In the genomic region with DNA sequence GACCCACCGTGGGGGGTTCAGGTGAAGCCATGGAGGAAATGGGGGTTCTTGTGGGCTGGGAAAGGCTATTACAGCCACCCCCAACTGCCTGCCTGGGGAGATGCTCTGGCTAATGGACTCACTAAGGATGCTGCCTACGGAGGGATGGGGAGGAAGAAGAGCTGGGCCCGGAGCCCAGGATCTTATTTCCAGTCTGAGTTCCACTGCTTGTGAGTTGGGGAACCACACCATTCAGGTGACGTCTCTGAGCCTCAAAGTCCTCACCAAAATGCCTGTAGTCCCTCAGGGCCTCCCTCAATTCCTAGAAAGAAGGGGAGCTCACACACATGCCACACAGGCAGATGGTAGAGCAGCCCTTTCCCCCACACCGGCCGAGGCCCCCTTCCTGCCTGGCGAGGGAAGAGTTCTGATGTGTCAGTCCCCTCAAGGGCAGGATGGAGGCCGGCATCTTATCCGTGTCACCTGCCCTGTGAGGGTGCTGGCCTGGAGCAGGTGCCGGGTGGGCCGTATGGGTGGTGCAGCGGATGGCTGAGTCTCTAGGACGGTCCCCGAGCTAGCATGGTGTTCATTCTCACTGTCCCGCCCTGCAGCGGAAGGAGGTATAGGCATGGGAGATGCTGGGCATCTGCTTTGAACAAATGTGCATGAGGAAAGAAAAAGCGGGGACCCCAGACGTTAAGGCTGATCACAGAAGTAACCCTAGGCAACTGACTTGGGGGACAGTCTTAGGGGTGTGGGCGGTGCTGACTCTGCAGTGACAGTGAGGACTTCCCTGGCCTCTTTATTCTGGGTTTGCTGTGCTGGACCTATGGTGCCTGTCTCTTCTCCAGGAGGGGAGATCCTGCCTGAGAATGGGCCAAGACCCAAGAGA, we compare ENCODE assay signal across 28 cellular contexts. TPM values are rescaled to one million over a fixed set of nuclear protein-coding genes. Genes with fewer than 3 reads are reported as not detected.
DNase-seq lines count a peak whose midpoint lies in the region; ATAC-seq and TF ChIP-seq lines count a peak whose summit lies in the region.
"Had no signal": no experiment of that assay in that cellular context is flagged by ENCODE, and none has a peak within 500 bp of the region (broad histone marks: within the 10 kb centered on the region; RNA-seq: fewer than 3 reads in every experiment).

No MANE protein-coding gene starts in this region.

- H3K9me3 Mint-ChIP-seq in WTC11 (no peaks in the 10 kb centered on the region), nephron (no peaks in the 10 kb centered on the region), CD14-positive monocyte (peaks cover 0 to 3% (median 0%) of the 10 kb centered on the region in 7 donors)
- H3K9me3 Mint-ChIP-seq: activated naive CD4-positive, alpha-beta T cell treated with anti-CD3 and anti-CD28 coated beads, Interleukin-2, amount 50 U/mL, for 72 hours; activated T-helper 1 cell treated with anti-CD3 and anti-CD28 coated beads, Interleukin-12 subunit alpha, Interleukin-12 subunit beta, Interleukin-2, Interleukin-4 antibody, amounts not matched to agents 30 ng/mL and 10 ng/mL and 1 ng/mL, durations not matched to agents 14 hours and 24 hours and 36 hours; dendritic cell treated with granulocyte-macrophage colony-stimulating factor and Interleukin-4, amounts not matched to agents 40 ng/mL and 50 ng/mL, for 4 days; stimulated activated naive CD8-positive, alpha-beta T cell treated with anti-CD3 and anti-CD28 coated beads, Interleukin-15, Interleukin-2, amounts not matched to agents 100 ng/mL and 50 ng/mL, for 24 hours had no signal

- no peaks in the 10 kb centered on the region for H3K36me3 Mint-ChIP-seq in WTC11
- H3K36me3 Mint-ChIP-seq in nephron (ENCODE audit: low read depth), result no peaks in the 10 kb centered on the region
- H3K36me3 Mint-ChIP-seq in CD14-positive monocyte, result no peaks in the 10 kb centered on the region
- H3K36me3 Mint-ChIP-seq: activated naive CD4-positive, alpha-beta T cell treated with anti-CD3 and anti-CD28 coated beads, Interleukin-2, amount 50 U/mL, for 72 hours had no signal

- H3K27ac Mint-ChIP-seq in WTC11, result peak overlapping the region; percentile 53; the same call in 1 of the 2 replicates
- H3K27ac Mint-ChIP-seq in nephron, result peak overlapping the region in 2 of 3 experiments; percentile 75 to 88
- no peak overlapping the region for H3K27ac Mint-ChIP-seq in CD14-positive monocyte
- H3K27ac Mint-ChIP-seq: activated T-helper 1 cell treated with anti-CD3 and anti-CD28 coated beads, Interleukin-12 subunit alpha, Interleukin-12 subunit beta, Interleukin-2, Interleukin-4 antibody, amounts not matched to agents 30 ng/mL and 10 ng/mL and 1 ng/mL, durations not matched to agents 14 hours and 24 hours and 36 hours; dendritic cell treated with granulocyte-macrophage colony-stimulating factor and Interleukin-4, amounts not matched to agents 40 ng/mL and 50 ng/mL, for 4 days; stimulated activated naive CD8-positive, alpha-beta T cell treated with anti-CD3 and anti-CD28 coated beads, Interleukin-15, Interleukin-2, amounts not matched to agents 100 ng/mL and 50 ng/mL, for 24 hours had no signal

- ATAC-seq in WTC11, result no peak
- no peak for ATAC-seq in HG02852 (IDR thresholded peaks at IDR 0.05; ENCODE audit: unreplicated experiment)
- ATAC-seq: activated naive CD4-positive, alpha-beta T cell treated with anti-CD3 and anti-CD28 coated beads, Interleukin-2, amount 50 U/mL, for 72 hours; psoas muscle had no signal

- 75% methylated on average over 13 of the region's 19 CpGs for WGBS in esophagus muscularis mucosa
- WGBS in transverse colon (ENCODE audit: low coverage in 1 of 2), 2 donors, result 87 to 100% methylated on average over 1 to 19 of the region's 19 CpGs
- WGBS in esophagus squamous epithelium, 2 donors, result 79 to 81% methylated on average over 6 to 10 of the region's 19 CpGs

- H3K9me3 ChIP-seq in esophagus muscularis mucosa (no peaks in the 10 kb centered on the region), transverse colon (no peaks in the 10 kb centered on the region), esophagus squamous epithelium (no peaks in the 10 kb centered on the region)
- H3K9me3 ChIP-seq: BLaER1, psoas muscle, SJSA1, tibial artery had no signal

- H3K27me3 ChIP-seq in esophagus muscularis mucosa (peaks cover 0 to 5% (median 0%) of the 10 kb centered on the region in 4 donors), transverse colon (peaks cover 10% of the 10 kb centered on the region), esophagus squamous epithelium (peaks cover 0 to 18% (median 0%) of the 10 kb centered on the region in 4 donors)
- H3K27me3 ChIP-seq: BLaER1, cardiac muscle cell, SJSA1 had no signal

- TF ChIP-seq CTCF in WTC11 (IDR thresholded peaks at IDR 0.05) (no peak), esophagus muscularis mucosa (IDR thresholded peaks at IDR 0.05) (no peak), nephron (IDR thresholded peaks at IDR 0.05; ENCODE audit: unreplicated experiment in 3 of 3) (no peak), transverse colon (IDR thresholded peaks at IDR 0.05) (no peak), CD14-positive monocyte (IDR thresholded peaks at IDR 0.05) (no peak), esophagus squamous epithelium (IDR thresholded peaks at IDR 0.05) (no peak)

- CTCF ChIA-PET in WTC11 (lab: Charles Lee), result interaction anchor here (1.5 kb wide), 1 partner anchor 47 kb away, joined by 6 read pairs; no protein-coding TSS in a partner anchor

- DNase-seq in WTC11 (ENCODE audit: low spot score), result peak; percentile 7
- no peak for DNase-seq in esophagus muscularis mucosa (ENCODE audit: extremely low spot score)
- DNase-seq in transverse colon, result peak; percentile 5
- DNase-seq in CD14-positive monocyte (ENCODE audit: low spot score), result no peak
- no peak for DNase-seq in esophagus squamous epithelium (lab: John Stamatoyannopoulos, UW)
- DNase-seq in occipital lobe (lab: John Stamatoyannopoulos, UW), result no peak
- DNase-seq: activated CD4-positive, alpha-beta T cell treated with anti-CD3 and anti-CD28 coated beads, Interleukin-2, amount 50 U/mL, for 4 hours; GDM1; NCI-H187 treated with DMSO at 0.1 percent for 48 hours; NCI-H526 treated with DMSO at 0.1 percent for 48 hours; T-helper 1 cell had no signal

- H3K4me3 ChIP-seq in esophagus muscularis mucosa (no peak overlapping the region), transverse colon (no peak overlapping the region), esophagus squamous epithelium (no peak overlapping the region)
- H3K4me3 ChIP-seq: BLaER1, cardiac muscle cell, psoas muscle, SJSA1, tibial artery had no signal

- H3K36me3 ChIP-seq in esophagus muscularis mucosa, result no peaks in the 10 kb centered on the region
- H3K36me3 ChIP-seq in transverse colon, result no peaks in the 10 kb centered on the region
- H3K36me3 ChIP-seq in esophagus squamous epithelium, result no peaks in the 10 kb centered on the region
- H3K36me3 ChIP-seq: BLaER1, cardiac muscle cell, tibial artery had no signal

- peak overlapping the region; percentile 95 to 99 (median 97) for H3K27ac ChIP-seq in esophagus muscularis mucosa (replicated peaks in 1 of 4)
- peak overlapping the region; percentile 0 to 98 (median 94) for H3K27ac ChIP-seq in transverse colon
- peak overlapping the region in 2 of 4 donors; percentile 88 to 93 for H3K27ac ChIP-seq in esophagus squamous epithelium
- H3K27ac ChIP-seq: BLaER1, psoas muscle, SJSA1 had no signal

- TF ChIP-seq EP300 in esophagus muscularis mucosa (IDR thresholded peaks at IDR 0.05), result no peak
- TF ChIP-seq EP300 in transverse colon (IDR thresholded peaks at IDR 0.05; ENCODE audit: low read depth), result no peak

- intact Hi-C loops in esophagus muscularis mucosa (cut with DNase I), result loop anchor here (5.0 kb wide), 1 partner anchor 35 kb away; no protein-coding TSS in a partner anchor
- intact Hi-C loops in transverse colon (cut with DNase I; ENCODE audit: low total_unique reads), result no loop called here
- intact Hi-C loops in CD14-positive monocyte (cut with micrococcal nuclease), result no loop called here
- intact Hi-C loops in esophagus squamous epithelium (cut with DNase I), result no loop called here

- POLR2A ChIA-PET in WTC11 (lab: Charles Lee), result interaction anchor here (1.3 kb wide), 1 partner anchor 14 kb away, joined by 3 read pairs; no protein-coding TSS in a partner anchor

- peaks cover 3% of the 10 kb centered on the region; the same call in 1 of the 2 replicates for H3K4me1 Mint-ChIP-seq in WTC11
- peaks cover 31% of the 10 kb centered on the region for H3K4me1 Mint-ChIP-seq in nephron
- peaks cover 2% of the 10 kb centered on the region for H3K4me1 Mint-ChIP-seq in CD14-positive monocyte

- H3K27me3 Mint-ChIP-seq in WTC11 (ENCODE audit: low read depth), result no peaks in the 10 kb centered on the region
- peaks cover 22% of the 10 kb centered on the region for H3K27me3 Mint-ChIP-seq in nephron (ENCODE audit: low read depth)
- H3K27me3 Mint-ChIP-seq in CD14-positive monocyte (ENCODE audit: low read depth in 3 of 3), result peaks cover 25 to 35% (median 32%) of the 10 kb centered on the region in 3 donors

- no peak for TF ChIP-seq POLR2A in esophagus muscularis mucosa (IDR thresholded peaks at IDR 0.05; ENCODE audit: low read depth)
- no peak for TF ChIP-seq POLR2A in transverse colon (IDR thresholded peaks at IDR 0.05)
- TF ChIP-seq POLR2A in esophagus squamous epithelium (IDR thresholded peaks at IDR 0.05), result no peak

- H3K4me3 Mint-ChIP-seq in WTC11 (no peak overlapping the region), nephron (no peak overlapping the region), CD14-positive monocyte (no peak overlapping the region)
- H3K4me3 Mint-ChIP-seq: activated T-helper 1 cell treated with anti-CD3 and anti-CD28 coated beads, Interleukin-12 subunit alpha, Interleukin-12 subunit beta, Interleukin-2, Interleukin-4 antibody, amounts not matched to agents 30 ng/mL and 10 ng/mL and 1 ng/mL, durations not matched to agents 14 hours and 24 hours and 36 hours; dendritic cell treated with granulocyte-macrophage colony-stimulating factor and Interleukin-4, amounts not matched to agents 40 ng/mL and 50 ng/mL, for 4 days; stimulated activated naive CD8-positive, alpha-beta T cell treated with anti-CD3 and anti-CD28 coated beads, Interleukin-15, Interleukin-2, amounts not matched to agents 100 ng/mL and 50 ng/mL, for 24 hours had no signal

- H3K4me1 ChIP-seq in esophagus muscularis mucosa, result peaks cover 27 to 52% (median 50%) of the 10 kb centered on the region in 4 donors
- peaks cover 20 to 34% (median 26%) of the 10 kb centered on the region in 4 donors for H3K4me1 ChIP-seq in transverse colon
- H3K4me1 ChIP-seq in esophagus squamous epithelium, result peaks cover 5 to 48% (median 38%) of the 10 kb centered on the region in 3 donors
- H3K4me1 ChIP-seq: psoas muscle had no signal

- in situ Hi-C loops in transverse colon (cut with MboI; ENCODE audit: low pct_ligation_motif_present in 1 of 4, low pct_unique_long_range_greater_than_20kb in 1 of 4, low sequenced_read_pairs in 3 of 4), result no loop called here

RNA-seq across cellular contexts. Expression of a gene that starts 15.7 kb away (rescaled TPM):
- 3.8 to 6.5 TPM (median 5.5 TPM) in 3 replicates for total RNA-seq in WTC11 (2021)
- 100 to 1,000 TPM in 3 of 4 donors, 10 to 100 TPM in 1; 77.9 to 206 (median 126) TPM for total RNA-seq in esophagus muscularis mucosa
- total RNA-seq in transverse colon, result 100 to 1,000 TPM in 1 of 4 donors, 10 to 100 TPM in 3; 17.9 to 119 (median 43.6) TPM
- polyA plus RNA-seq in CD14-positive monocyte, result under 1 TPM in 1 of 2 donors, not detected in 1; 0.22 TPM
- total RNA-seq in esophagus squamous epithelium, result 10 to 100 TPM in 1 of 4 donors, 1 to 10 TPM in 3; 1.3 to 14.3 (median 6.1) TPM
- total RNA-seq in occipital lobe, result 2.3 TPM
- total RNA-seq: activated naive CD4-positive, alpha-beta T cell treated with anti-CD3 and anti-CD28 coated beads, Interleukin-2, amount 50 U/mL, for 72 hours; activated T-helper 1 cell treated with anti-CD3 and anti-CD28 coated beads, Interleukin-12 subunit alpha, Interleukin-12 subunit beta, Interleukin-2, Interleukin-4 antibody, amounts not matched to agents 30 ng/mL and 10 ng/mL and 1 ng/mL, durations not matched to agents 14 hours and 24 hours and 36 hours; glomerular endothelial cell; M059J had no signal

RNA-seq across cellular contexts. Expression of a gene that starts 16.6 kb away (rescaled TPM):
- total RNA-seq in WTC11 (2021) (not detected in 3 replicates), esophagus muscularis mucosa (1 to 10 TPM in 1 of 4 donors, under 1 TPM in 2, not detected in 1; 0.32 to 2.5 (median 0.66) TPM), transverse colon (not detected), esophagus squamous epithelium (not detected), occipital lobe (not detected)
- not detected for polyA plus RNA-seq in CD14-positive monocyte
- total RNA-seq: activated naive CD4-positive, alpha-beta T cell treated with anti-CD3 and anti-CD28 coated beads, Interleukin-2, amount 50 U/mL, for 72 hours; activated T-helper 1 cell treated with anti-CD3 and anti-CD28 coated beads, Interleukin-12 subunit alpha, Interleukin-12 subunit beta, Interleukin-2, Interleukin-4 antibody, amounts not matched to agents 30 ng/mL and 10 ng/mL and 1 ng/mL, durations not matched to agents 14 hours and 24 hours and 36 hours; cardiac muscle cell; glomerular endothelial cell; H7; lung microvascular endothelial cell; M059J; psoas muscle; SJSA1; skeletal muscle tissue had no signal
- polyA plus RNA-seq: AG04450, cardiac muscle cell, psoas muscle had no signal

RNA-seq across cellular contexts. Expression of a gene that starts 51.4 kb away (rescaled TPM):
- 20.2 to 24.6 TPM (median 22.0 TPM) in 3 replicates for total RNA-seq in WTC11 (2021)
- total RNA-seq in esophagus muscularis mucosa, result 10 to 100 TPM; 18.7 to 34.5 (median 24.7) TPM
- 10 to 100 TPM; 16.8 to 25.4 (median 20.7) TPM for total RNA-seq in transverse colon
- polyA plus RNA-seq in CD14-positive monocyte, result 10 to 100 TPM; 29.3 to 31.5 TPM
- 10 to 100 TPM in 2 of 4 donors, 1 to 10 TPM in 2; 7.9 to 12.0 (median 9.1) TPM for total RNA-seq in esophagus squamous epithelium
- total RNA-seq in occipital lobe, result 7.6 TPM

Comparison
In these comparisons a context has a peak if more than half of its experiments do, and no peak if none do; other contexts are left out.
1. DNase-seq: peak in WTC11 (single experiment) and transverse colon (single experiment); none in esophagus muscularis mucosa (single experiment), CD14-positive monocyte (single experiment), esophagus squamous epithelium (single experiment) and occipital lobe (single experiment).
2. H3K27ac Mint-ChIP-seq: peak in WTC11 (single experiment) and nephron (2 of 3); none in CD14-positive monocyte (0 of 7).